Comparison of ENCODE assay signal across 1 cellular context in genomic region chr6:169452117-169452868, GRCh38.
A peak's percentile ranks its signal among the peaks of the same experiment; 100 is the strongest.
TF ChIP-seq lines count a peak whose summit lies in the region.

No MANE protein-coding gene starts in this region.

TF ChIP-seq in K562, 482 proteins besides CTCF, POLR2A, EP300 and RAD21 (continued from another document and continues in another):
- TF ChIP-seq E4F1 (CRISPR knock-in tag; IDR thresholded peaks at IDR 0.05; ENCODE audit: borderline replicate concordance) (no peak), ZNF785 (CRISPR knock-in tag; IDR thresholded peaks at IDR 0.05) (no peak), BRD9 (IDR thresholded peaks at IDR 0.05; ENCODE audit: low read depth, partially characterized antibody) (peak; percentile 27), TARDBP (IDR thresholded peaks at IDR 0.05) (no peak), SRF (CRISPR knock-in tag; IDR thresholded peaks at IDR 0.05) (no peak), ZBTB11 (CRISPR knock-in tag; IDR thresholded peaks at IDR 0.05) (peak in 1 of 3 experiments; percentile 39; a peak in 1 of 6 replicates), MXD1 (CRISPR knock-in tag; IDR thresholded peaks at IDR 0.05; ENCODE audit: borderline replicate concordance, poor library complexity, severe bottlenecking) (no peak), PHF21A (IDR thresholded peaks at IDR 0.05; ENCODE audit: borderline replicate concordance, low read depth) (no peak; the same call in 1 of the 2 replicates), ZFX (CRISPR knock-in tag; IDR thresholded peaks at IDR 0.05) (no peak), ZFPM2 (CRISPR knock-in tag; IDR thresholded peaks at IDR 0.05) (no peak), MYNN (IDR thresholded peaks at IDR 0.05) (no peak; the same call in 1 of the 2 replicates), MYNN (CRISPR knock-in tag; IDR thresholded peaks at IDR 0.05) (no peak), MIER1 (IDR thresholded peaks at IDR 0.05; ENCODE audit: low read depth) (no peak), ZBTB34 (CRISPR knock-in tag; IDR thresholded peaks at IDR 0.05) (no peak), HMBOX1 (IDR thresholded peaks at IDR 0.05) (no peak), ILF3 (IDR thresholded peaks at IDR 0.05; ENCODE audit: borderline replicate concordance) (no peak), ZNF121 (CRISPR knock-in tag; conservative IDR thresholded peaks at IDR 0.05) (no peak), KAT7 (CRISPR knock-in tag; IDR thresholded peaks at IDR 0.05; ENCODE audit: borderline replicate concordance) (no peak), ZNF609 (CRISPR knock-in tag; IDR thresholded peaks at IDR 0.05; ENCODE audit: borderline replicate concordance) (no peak), NCOA6 (IDR thresholded peaks at IDR 0.05) (peak; percentile 98), ZNF77 (CRISPR knock-in tag; IDR thresholded peaks at IDR 0.05) (no peak), CREM (IDR thresholded peaks at IDR 0.05; ENCODE audit: low read depth) (no peak), POLR2AphosphoS2 (IDR thresholded peaks at IDR 0.05; ENCODE audit: low read length) (peak; percentile 62; the same call in 1 of the 2 replicates), CHD2 (IDR thresholded peaks at IDR 0.05; ENCODE audit: low read depth, low read length) (no peak), BRF1 (IDR thresholded peaks at IDR 0.05; ENCODE audit: borderline replicate concordance, extremely low read depth, insufficient read length) (no peak), ELF2 (CRISPR knock-in tag; IDR thresholded peaks at IDR 0.05) (0 out of 2 replicates have a peak, but pooled peaks have one; percentile 41), ZNF316 (IDR thresholded peaks at IDR 0.05) (peak; percentile 9; the same call in 1 of the 2 replicates), ZNF124 (CRISPR knock-in tag; IDR thresholded peaks at IDR 0.05) (no peak), MNT (conservative IDR thresholded peaks at IDR 0.05) (peak; percentile 65 to 83), ZBTB17 (CRISPR knock-in tag; IDR thresholded peaks at IDR 0.05) (no peak), FOS (IDR thresholded peaks at IDR 0.05; ENCODE audit: extremely low read depth, insufficient read length) (no peak), TCF3 (CRISPR knock-in tag; IDR thresholded peaks at IDR 0.05) (0 out of 2 replicates have a peak, but pooled peaks have one; percentile 22), SPI1 (IDR thresholded peaks at IDR 0.05; ENCODE audit: borderline replicate concordance, low read depth, low read length) (no peak), KDM4B (IDR thresholded peaks at IDR 0.05; ENCODE audit: borderline replicate concordance in 2 of 2, low read depth in 1 of 2) (no peak; a peak in 1 of 4 replicates), ZMIZ1 (IDR thresholded peaks at IDR 0.05; ENCODE audit: low read depth in 2 of 2, low read length in 2 of 2) (0 out of 4 replicates have a peak, but pooled peaks of 1 of the 2 experiments have one; percentile 57), FIP1L1 (IDR thresholded peaks at IDR 0.05; ENCODE audit: low read depth, low read length, poor library complexity, severe bottlenecking) (no peak), ZNF551 (CRISPR knock-in tag; IDR thresholded peaks at IDR 0.05) (no peak), RB1 (IDR thresholded peaks at IDR 0.05; ENCODE audit: low read depth) (no peak), SNRNP70 (optimal IDR thresholded peaks at IDR 0.05; ENCODE audit: low read depth, low read length) (no peak), ARID3A (IDR thresholded peaks at IDR 0.05; ENCODE audit: borderline replicate concordance, low read depth, low read length) (no peak)
